8 cellular contexts compared by ENCODE assay signal in genomic region chr3:43692085-43692484, GRCh38. TPM values are rescaled to one million over a fixed set of nuclear protein-coding genes. Genes with fewer than 3 reads are reported as not detected.
DNase-seq lines count a peak whose midpoint lies in the region; ATAC-seq and TF ChIP-seq lines count a peak whose summit lies in the region.

No MANE protein-coding gene starts in this region.

- peaks cover 57% of the 10 kb centered on the region for H3K4me1 Mint-ChIP-seq in MCF 10A (ENCODE audit: insufficient read depth, unreplicated experiment)

- H3K27me3 Mint-ChIP-seq in MCF 10A (ENCODE audit: insufficient read depth, unreplicated experiment): no peaks in the 10 kb centered on the region

- no peak overlapping the region for H3K27ac ChIP-seq in uterus

- no peaks in the 10 kb centered on the region for H3K27me3 ChIP-seq in uterus

- H3K9me3 ChIP-seq in mucosa of descending colon (no peaks in the 10 kb centered on the region), uterus (no peaks in the 10 kb centered on the region)

- no peaks in the 10 kb centered on the region for H3K36me3 Mint-ChIP-seq in MCF 10A (ENCODE audit: insufficient read depth, unreplicated experiment)

- ATAC-seq in mucosa of descending colon: no peak

- H3K27ac Mint-ChIP-seq in MCF 10A (ENCODE audit: low read depth, unreplicated experiment): peak overlapping the region; percentile 88

- no peak for TF ChIP-seq POLR2A in uterus (IDR thresholded peaks at IDR 0.05)

- no peaks in the 10 kb centered on the region for H3K36me3 ChIP-seq in mucosa of descending colon (ENCODE audit: low read depth)
- H3K36me3 ChIP-seq in uterus: no peaks in the 10 kb centered on the region

- BruUV-seq in MCF 10A (replicated peaks; lab: Mats Ljungman, UMichigan): TSS peak; percentile 60

- TF ChIP-seq CTCF in AG10803 (conservative IDR thresholded peaks at IDR 0.05; ENCODE audit: low read length) (no peak), MCF 10A (IDR thresholded peaks at IDR 0.05; ENCODE audit: unreplicated experiment) (no peak), mucosa of descending colon (IDR thresholded peaks at IDR 0.05) (no peak), uterus (IDR thresholded peaks at IDR 0.05) (no peak)

- peak overlapping the region; percentile 90 for H3K4me3 Mint-ChIP-seq in MCF 10A (ENCODE audit: unreplicated experiment)

- H3K4me3 ChIP-seq in AG10803 (ENCODE audit: low read length) (peak overlapping the region; percentile 88), mucosa of descending colon (peak overlapping the region; percentile 83), uterus (peak overlapping the region in 1 of 2 donors; percentile 82)

- H3K4me1 ChIP-seq in mucosa of descending colon (ENCODE audit: low read depth): peaks cover 15% of the 10 kb centered on the region
- H3K4me1 ChIP-seq in uterus: peaks cover 0 to 5% of the 10 kb centered on the region in 2 donors

- intact Hi-C loops in MCF 10A (cut with micrococcal nuclease): loop anchor here (5.0 to 10.0 kb wide), 2 partner anchors 163 to 505 kb away; no protein-coding TSS in a partner anchor
- intact Hi-C loops in mucosa of descending colon (cut with DNase I, micrococcal nuclease): no loop called here
- intact Hi-C loops in uterus (cut with DNase I; ENCODE audit: low total_unique reads): no loop called here

- H3K9me3 Mint-ChIP-seq in MCF 10A (ENCODE audit: unreplicated experiment): no peaks in the 10 kb centered on the region

- POLR2A ChIA-PET in MCF 10A (lab: Yijun Ruan, JAX): interaction anchor here (2.9 to 14.1 kb wide), 3 partner anchors 10 to 71 kb away, joined by 20 to 320 read pairs (median 41); partner anchors contain the start of gene ANO10

- DNase-seq in AG10803 (ENCODE audit: low read depth): no peak
- DNase-seq in HT-29 (ENCODE audit: low spot score): peak; percentile 1
- DNase-seq in MCF 10A (ENCODE audit: unreplicated experiment): peak; percentile 27
- no peak for DNase-seq in mucosa of descending colon
- DNase-seq in hippocampal formation (lab: John Stamatoyannopoulos, UW): no peak
- no peak for DNase-seq in uterus
- no peak for DNase-seq in pons (ENCODE audit: low spot score)
- DNase-seq in activated effector memory CD4-positive, alpha-beta T cell treated with anti-CD3 and anti-CD28 coated beads, Interleukin-2, amount 50 U/mL, for 16 hours: no peak

- CTCF ChIA-PET in MCF 10A (lab: Yijun Ruan, JAX): no interaction called here

RNA-seq across cellular contexts. Expression of gene ABHD5, which starts 1.3 kb away (rescaled TPM):
- 4.6 and 11.3 TPM in 2 replicates for total RNA-seq in HT-29 (2014; rRNA removed; shearing (Covaris generic))
- 30.3 and 32.6 TPM in 2 replicates for total RNA-seq in MCF 10A (2022)
- 10 to 100 TPM; 27.8 to 44.4 (median 31.7) TPM for total RNA-seq in mucosa of descending colon
- total RNA-seq in uterus: 10 to 100 TPM in 3 of 4 donors, 1 to 10 TPM in 1; 2.8 to 21.3 (median 12.2) TPM

Comparison
In these comparisons a context has a peak if more than half of its experiments do, and no peak if none do; other contexts are left out.
1. DNase-seq: peak in HT-29 (single experiment) and MCF 10A (single experiment); none in AG10803 (single experiment), mucosa of descending colon (0 of 3), hippocampal formation (0 of 2), uterus (0 of 2), pons (single experiment) and activated effector memory CD4-positive, alpha-beta T cell treated with anti-CD3 and anti-CD28 coated beads, Interleukin-2, amount 50 U/mL, for 16 hours (single experiment).